Comparison of ENCODE assay signal across 28 cellular contexts in the genomic region with DNA sequence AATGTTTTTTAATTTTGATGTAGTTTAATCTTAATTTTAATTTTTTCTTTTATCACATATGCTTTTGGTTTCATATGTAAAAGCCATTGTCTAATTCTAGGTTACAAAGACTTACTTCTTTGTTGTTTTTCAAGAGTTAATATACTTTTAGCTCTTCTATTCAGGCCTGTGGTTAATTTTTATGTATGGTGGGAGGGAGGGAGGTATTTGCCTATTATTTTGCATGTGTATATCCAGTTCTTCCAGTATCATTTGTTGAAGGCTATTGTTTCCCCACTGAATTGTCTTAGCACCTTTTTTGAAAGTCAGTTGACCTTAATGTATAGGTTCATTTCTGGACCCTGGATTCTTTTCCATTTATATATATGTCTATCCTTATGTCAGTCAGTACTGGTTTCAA.
"Had no signal": no experiment of that assay in that cellular context is flagged by ENCODE, and none has a peak within 500 bp of the region (broad histone marks: within the 10 kb centered on the region; RNA-seq: fewer than 3 reads in every experiment).

No MANE protein-coding gene starts in this region.

- H3K27ac ChIP-seq: adrenal gland, body of pancreas, KMS-11, SJCRH30, SK-N-MC, WERI-Rb-1 had no signal

- H3K4me3 ChIP-seq: adrenal gland, body of pancreas, SJCRH30, SK-N-MC had no signal

- H3K9me3 ChIP-seq: adrenal gland, body of pancreas, SJCRH30 had no signal

- H3K9me3 Mint-ChIP-seq: activated CD4-positive, alpha-beta T cell treated with anti-CD3 and anti-CD28 coated beads, Interleukin-2, amount 10 ng/mL, durations not matched to agents 24 days and 14 days; activated T-cell treated with anti-CD3 and anti-CD28 coated beads, Interleukin-2, amount 50 U/mL, for 4 hours had no signal

- H3K27me3 Mint-ChIP-seq: activated CD4-positive, alpha-beta T cell treated with anti-CD3 and anti-CD28 coated beads, Interleukin-2, amount 10 ng/mL, durations not matched to agents 24 days and 14 days had no signal

- H3K4me3 Mint-ChIP-seq: activated CD4-positive, alpha-beta T cell treated with anti-CD3 and anti-CD28 coated beads, Interleukin-2, amount 10 ng/mL, durations not matched to agents 24 days and 14 days; activated CD8-positive, alpha-beta T cell treated with anti-CD3 and anti-CD28 coated beads, Interleukin-2, amount 10 ng/mL, durations not matched to agents 7 days and 5 days; activated T-cell treated with anti-CD3 and anti-CD28 coated beads, Interleukin-2, amount 50 U/mL, for 4 hours had no signal

- DNase-seq: activated CD4-positive, alpha-beta T cell treated with anti-CD3 and anti-CD28 coated beads, Interleukin-2, amount 10 ng/mL, durations not matched to agents 24 days and 14 days; activated CD4-positive, alpha-beta T cell treated with anti-CD3 and anti-CD28 coated beads, Interleukin-2, amount 50 U/mL, for 48 hours; activated CD4-positive, CD25-positive, alpha-beta regulatory T cell; activated CD8-positive, alpha-beta T cell treated with anti-CD3 and anti-CD28 coated beads, Interleukin-2, amount 10 ng/mL, durations not matched to agents 7 days and 5 days; activated effector memory CD4-positive, alpha-beta T cell treated with anti-CD3 and anti-CD28 coated beads, Interleukin-2, amount 50 U/mL, for 16 hours; activated naive CD4-positive, alpha-beta T cell; activated naive CD4-positive, alpha-beta T cell treated with anti-CD3 and anti-CD28 coated beads, Interleukin-2, amount 50 U/mL, for 16 hours; activated T-cell treated with anti-CD3 and anti-CD28 coated beads, Interleukin-2, amount 50 U/mL, for 4 hours; adrenal gland; body of pancreas; caudate nucleus; NCI-H1092 treated with DMSO at 0.1 percent for 48 hours; NCI-H1417; NCI-H146; NCI-H187; NCI-H2029 treated with DMSO at 0.1 percent for 48 hours; NCI-H2171 treated with DMSO at 0.1 percent for 48 hours; NCI-H2227 treated with DMSO at 0.1 percent for 48 hours; NCI-H446; NCI-H510A treated with DMSO at 0.1 percent for 48 hours; SHP77; SJCRH30; T-helper 2 cell; T-helper 9 cell; WERI-Rb-1 had no signal

- H3K27ac Mint-ChIP-seq: activated CD4-positive, alpha-beta T cell treated with anti-CD3 and anti-CD28 coated beads, Interleukin-2, amount 10 ng/mL, durations not matched to agents 24 days and 14 days; activated CD8-positive, alpha-beta T cell treated with anti-CD3 and anti-CD28 coated beads, Interleukin-2, amount 10 ng/mL, durations not matched to agents 7 days and 5 days had no signal

- ATAC-seq: activated CD8-positive, alpha-beta T cell treated with anti-CD3 and anti-CD28 coated beads, Interleukin-2, amount 10 ng/mL, durations not matched to agents 7 days and 5 days; activated T-cell treated with anti-CD3 and anti-CD28 coated beads, Interleukin-2, amount 50 U/mL, for 4 hours; body of pancreas; Panc1 had no signal

- H3K4me1 ChIP-seq: body of pancreas, SJCRH30 had no signal
